ENCODE assay signal across 19 cellular contexts in genomic region chr11:119786431-119787073, GRCh38.
"Had no signal": no experiment of that assay in that cellular context is flagged by ENCODE, and none has a peak within 500 bp of the region (broad histone marks: within the 10 kb centered on the region; RNA-seq: fewer than 3 reads in every experiment).

No MANE protein-coding gene starts in this region.

- H3K4me3 ChIP-seq: prostate gland, stomach, testis, upper lobe of right lung had no signal

- H3K9me3 ChIP-seq: prostate gland, stomach, testis, upper lobe of right lung had no signal

- H3K27ac ChIP-seq: prostate gland, stomach, testis, upper lobe of right lung had no signal

- ATAC-seq: left ventricle myocardium superior, natural killer cell, sciatic nerve, upper lobe of right lung had no signal

- H3K27me3 ChIP-seq: testis had no signal

- DNase-seq: activated CD4-positive, CD25-positive, alpha-beta regulatory T cell treated with anti-CD3 and anti-CD28 coated beads, Interleukin-2, amount 50 U/mL, for 72 hours; activated naive CD8-positive, alpha-beta T cell treated with anti-CD3 and anti-CD28 coated beads for 36 hours; amygdala; effector CD8-positive, alpha-beta T cell; foreskin fibroblast; kidney glomerular epithelial cell; left ventricle myocardium superior; mesenchymal stem cell; natural killer cell; stimulated activated CD4-positive, alpha-beta T cell treated with anti-CD3 and anti-CD28 coated beads, Interleukin-1b, Interleukin-23, amount 100 ng/mL, for 48 hours; stomach; T1000; testis; upper lobe of right lung had no signal

- H3K4me3 Mint-ChIP-seq: activated naive CD8-positive, alpha-beta T cell treated with anti-CD3 and anti-CD28 coated beads for 36 hours; activated T-helper 1 cell treated with anti-CD3 and anti-CD28 coated beads, Interleukin-12 subunit alpha, Interleukin-12 subunit beta, Interleukin-2, Interleukin-4 antibody, amounts not matched to agents 30 ng/mL and 10 ng/mL and 1 ng/mL, durations not matched to agents 14 hours and 24 hours and 36 hours; brain; central memory CD8-positive, alpha-beta T cell; natural killer cell had no signal

- H3K36me3 ChIP-seq: prostate gland, stomach, upper lobe of right lung had no signal

- H3K4me1 ChIP-seq: prostate gland, stomach, testis, upper lobe of right lung had no signal

- H3K4me1 Mint-ChIP-seq: activated naive CD8-positive, alpha-beta T cell treated with anti-CD3 and anti-CD28 coated beads for 36 hours; central memory CD8-positive, alpha-beta T cell; natural killer cell had no signal

- H3K36me3 Mint-ChIP-seq: activated naive CD8-positive, alpha-beta T cell treated with anti-CD3 and anti-CD28 coated beads for 36 hours; brain; natural killer cell had no signal

- H3K9me3 Mint-ChIP-seq: activated naive CD8-positive, alpha-beta T cell treated with anti-CD3 and anti-CD28 coated beads for 36 hours; activated T-helper 1 cell treated with anti-CD3 and anti-CD28 coated beads, Interleukin-12 subunit alpha, Interleukin-12 subunit beta, Interleukin-2, Interleukin-4 antibody, amounts not matched to agents 30 ng/mL and 10 ng/mL and 1 ng/mL, durations not matched to agents 14 hours and 24 hours and 36 hours; central memory CD8-positive, alpha-beta T cell; natural killer cell had no signal

- H3K27ac Mint-ChIP-seq: activated naive CD8-positive, alpha-beta T cell treated with anti-CD3 and anti-CD28 coated beads for 36 hours; activated T-helper 1 cell treated with anti-CD3 and anti-CD28 coated beads, Interleukin-12 subunit alpha, Interleukin-12 subunit beta, Interleukin-2, Interleukin-4 antibody, amounts not matched to agents 30 ng/mL and 10 ng/mL and 1 ng/mL, durations not matched to agents 14 hours and 24 hours and 36 hours; natural killer cell had no signal
